ENCODE assay signal across 24 cellular contexts in genomic region chr17:79369532-79369931, GRCh38.
"Had no signal": no experiment of that assay in that cellular context is flagged by ENCODE, and none has a peak within 500 bp of the region (broad histone marks: within the 10 kb centered on the region; RNA-seq: fewer than 3 reads in every experiment).

No MANE protein-coding gene starts in this region.

- DNase-seq: IMR-90, Karpas-422, KG1, MG63, NCI-H1092, NCI-H1105 treated with DMSO at 0.1 percent for 48 hours, NCI-H1417 treated with DMSO at 0.1 percent for 48 hours, NCI-H146, NCI-H1694 treated with DMSO at 0.1 percent for 48 hours, NCI-H1930, NCI-H2081, NCI-H2107, NCI-H2171, NCI-H226, NCI-H446, NCI-H510A, NCI-H524 treated with DMSO at 0.1 percent for 48 hours, NCI-H69, NCI-H774, RPMI8226, SHP77 treated with DMSO at 0.1 percent for 48 hours, SJCRH30 had no signal

- FAIRE-seq: RCC 7860 had no signal

- H3K4me1 ChIP-seq: SJCRH30 had no signal

- H3K9me3 ChIP-seq: MG63, SJCRH30 had no signal

- H3K27ac ChIP-seq: SJCRH30 had no signal

- H3K36me3 ChIP-seq: MG63, SJCRH30 had no signal

- ATAC-seq: SK-N-SH treated with all-trans-retinoic acid at 6 μM for 48 hours had no signal

- H3K4me3 ChIP-seq: MG63, SJCRH30 had no signal
